2 cellular contexts compared by ENCODE assay signal in genomic region chr19:49497790-49498106, GRCh38.
TF ChIP-seq lines count a peak whose summit lies in the region.

No MANE protein-coding gene starts in this region.

TF ChIP-seq in SK-N-SH, 30 proteins besides CTCF, POLR2A, EP300 and RAD21:
- TF ChIP-seq, protein P1, sequence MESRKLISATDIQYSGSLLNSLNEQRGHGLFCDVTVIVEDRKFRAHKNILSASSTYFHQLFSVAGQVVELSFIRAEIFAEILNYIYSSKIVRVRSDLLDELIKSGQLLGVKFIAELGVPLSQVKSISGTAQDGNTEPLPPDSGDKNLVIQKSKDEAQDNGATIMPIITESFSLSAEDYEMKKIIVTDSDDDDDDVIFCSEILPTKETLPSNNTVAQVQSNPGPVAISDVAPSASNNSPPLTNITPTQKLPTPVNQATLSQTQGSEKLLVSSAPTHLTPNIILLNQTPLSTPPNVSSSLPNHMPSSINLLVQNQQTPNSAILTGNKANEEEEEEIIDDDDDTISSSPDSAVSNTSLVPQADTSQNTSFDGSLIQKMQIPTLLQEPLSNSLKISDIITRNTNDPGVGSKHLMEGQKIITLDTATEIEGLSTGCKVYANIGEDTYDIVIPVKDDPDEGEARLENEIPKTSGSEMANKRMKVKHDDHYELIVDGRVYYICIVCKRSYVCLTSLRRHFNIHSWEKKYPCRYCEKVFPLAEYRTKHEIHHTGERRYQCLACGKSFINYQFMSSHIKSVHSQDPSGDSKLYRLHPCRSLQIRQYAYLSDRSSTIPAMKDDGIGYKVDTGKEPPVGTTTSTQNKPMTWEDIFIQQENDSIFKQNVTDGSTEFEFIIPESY (IDR thresholded peaks at IDR 0.05; ENCODE audit: borderline replicate concordance, low read depth): no peak
- TF ChIP-seq GATA2 (CRISPR knock-in tag; IDR thresholded peaks at IDR 0.05): no peak
- no peak for TF ChIP-seq YY1 (IDR thresholded peaks at IDR 0.05; ENCODE audit: low read depth)
- no peak for TF ChIP-seq FOXM1 (IDR thresholded peaks at IDR 0.05; ENCODE audit: low read depth)
- no peak for TF ChIP-seq FOSL2 (IDR thresholded peaks at IDR 0.05; ENCODE audit: borderline replicate concordance, low read depth)
- TF ChIP-seq, protein P2, sequence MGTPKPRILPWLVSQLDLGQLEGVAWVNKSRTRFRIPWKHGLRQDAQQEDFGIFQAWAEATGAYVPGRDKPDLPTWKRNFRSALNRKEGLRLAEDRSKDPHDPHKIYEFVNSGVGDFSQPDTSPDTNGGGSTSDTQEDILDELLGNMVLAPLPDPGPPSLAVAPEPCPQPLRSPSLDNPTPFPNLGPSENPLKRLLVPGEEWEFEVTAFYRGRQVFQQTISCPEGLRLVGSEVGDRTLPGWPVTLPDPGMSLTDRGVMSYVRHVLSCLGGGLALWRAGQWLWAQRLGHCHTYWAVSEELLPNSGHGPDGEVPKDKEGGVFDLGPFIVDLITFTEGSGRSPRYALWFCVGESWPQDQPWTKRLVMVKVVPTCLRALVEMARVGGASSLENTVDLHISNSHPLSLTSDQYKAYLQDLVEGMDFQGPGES (IDR thresholded peaks at IDR 0.05; ENCODE audit: low read depth, low read length): no peak

TF ChIP-seq in SK-N-SH treated with all-trans-retinoic acid at 6 μM for 48 hours, 23 proteins besides CTCF, POLR2A, EP300 and RAD21 (continued from another document):
- TF ChIP-seq ZC3H10 (CRISPR knock-in tag; IDR thresholded peaks at IDR 0.05) (no peak), GLIS3 (CRISPR knock-in tag; IDR thresholded peaks at IDR 0.05) (no peak), TCF4 (CRISPR knock-in tag; IDR thresholded peaks at IDR 0.05; ENCODE audit: borderline replicate concordance) (no peak), ISL1 (CRISPR knock-in tag; IDR thresholded peaks at IDR 0.05) (no peak), CSRNP3 (CRISPR knock-in tag; IDR thresholded peaks at IDR 0.05) (no peak), PPARA (CRISPR knock-in tag; IDR thresholded peaks at IDR 0.05; ENCODE audit: borderline replicate concordance) (no peak), SNAI2 (CRISPR knock-in tag; IDR thresholded peaks at IDR 0.05) (no peak)
- TF ChIP-seq, protein P3, sequence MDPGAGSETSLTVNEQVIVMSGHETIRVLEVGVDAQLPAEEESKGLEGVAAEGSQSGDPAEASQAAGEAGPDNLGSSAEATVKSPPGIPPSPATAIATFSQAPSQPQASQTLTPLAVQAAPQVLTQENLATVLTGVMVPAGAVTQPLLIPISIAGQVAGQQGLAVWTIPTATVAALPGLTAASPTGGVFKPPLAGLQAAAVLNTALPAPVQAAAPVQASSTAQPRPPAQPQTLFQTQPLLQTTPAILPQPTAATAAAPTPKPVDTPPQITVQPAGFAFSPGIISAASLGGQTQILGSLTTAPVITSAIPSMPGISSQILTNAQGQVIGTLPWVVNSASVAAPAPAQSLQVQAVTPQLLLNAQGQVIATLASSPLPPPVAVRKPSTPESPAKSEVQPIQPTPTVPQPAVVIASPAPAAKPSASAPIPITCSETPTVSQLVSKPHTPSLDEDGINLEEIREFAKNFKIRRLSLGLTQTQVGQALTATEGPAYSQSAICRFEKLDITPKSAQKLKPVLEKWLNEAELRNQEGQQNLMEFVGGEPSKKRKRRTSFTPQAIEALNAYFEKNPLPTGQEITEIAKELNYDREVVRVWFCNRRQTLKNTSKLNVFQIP (CRISPR knock-in tag; IDR thresholded peaks at IDR 0.05; ENCODE audit: borderline replicate concordance, low read depth): no peak
